In the genomic region with DNA sequence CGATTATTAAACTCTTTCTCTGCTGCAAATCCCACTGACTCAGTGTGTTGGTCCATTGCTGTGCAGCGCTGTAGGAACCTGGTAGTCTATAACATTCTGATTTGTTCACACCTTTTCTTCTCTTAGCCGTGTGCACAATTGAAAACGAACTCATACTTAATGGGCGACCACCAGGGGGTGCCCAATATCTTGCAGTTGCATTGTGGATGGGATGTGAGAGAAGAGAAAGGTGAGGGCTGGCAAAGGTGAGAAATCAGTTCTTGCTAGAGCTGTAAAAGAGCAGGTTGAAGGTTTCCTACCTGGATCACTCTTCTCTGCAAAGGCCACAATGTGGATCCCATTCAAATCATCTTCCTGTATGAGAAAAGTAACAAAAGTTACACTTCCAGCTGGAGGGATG, we compare ENCODE assay signal across 9 cellular contexts. TPM values are rescaled to one million over a fixed set of nuclear protein-coding genes. Genes with fewer than 3 reads are reported as not detected.
DNase-seq lines count a peak whose midpoint lies in the region; TF ChIP-seq lines count a peak whose summit lies in the region.
"Had no signal": no experiment of that assay in that cellular context is flagged by ENCODE, and none has a peak within 500 bp of the region (broad histone marks: within the 10 kb centered on the region; RNA-seq: fewer than 3 reads in every experiment).

No MANE protein-coding gene starts in this region.

- WGBS in endodermal cell (ENCODE audit: insufficient coverage in 1 of 2, insufficient read length in 1 of 2), 2 experiments = 61 to 88% methylated on average over 2 to 5 of the region's 5 CpGs

- H3K9me3 Mint-ChIP-seq in endodermal cell (peaks cover 7% of the 10 kb centered on the region), neural progenitor cell (no peaks in the 10 kb centered on the region)
- H3K9me3 Mint-ChIP-seq: dendritic cell treated with granulocyte-macrophage colony-stimulating factor and Interleukin-4, amounts not matched to agents 40 ng/mL and 50 ng/mL, for 4 days had no signal

- CTCF ChIA-PET in A673 (lab: Charles Lee) = interaction anchor here (1.1 kb wide), 1 partner anchor 47 kb away, joined by 3 read pairs; no protein-coding TSS in a partner anchor

- H3K4me1 Mint-ChIP-seq in endodermal cell (peaks cover 18% of the 10 kb centered on the region), neural progenitor cell (peaks cover 5% of the 10 kb centered on the region)

- H3K9me3 ChIP-seq in A673 (ENCODE audit: low read depth, low read length, poor library complexity, severe bottlenecking) (no peaks in the 10 kb centered on the region), endodermal cell (ENCODE audit: control insufficient read depth, low read length) (peaks cover 3% of the 10 kb centered on the region), neural progenitor cell (ENCODE audit: low read depth) (no peaks in the 10 kb centered on the region)

- peak; percentile 66 for TF ChIP-seq CTCF in A673 (conservative IDR thresholded peaks at IDR 0.05; ENCODE audit: low read depth, low read length)
- peak; percentile 58 for TF ChIP-seq CTCF in GM10266 (IDR thresholded peaks at IDR 0.05; ENCODE audit: control insufficient read depth, insufficient read depth, low read depth, missing control alignments)
- TF ChIP-seq CTCF in endodermal cell (conservative IDR thresholded peaks at IDR 0.05) = peak; percentile 78
- TF ChIP-seq CTCF in neural progenitor cell (IDR thresholded peaks at IDR 0.05) = peak; percentile 60

- H3K4me2 ChIP-seq in neural progenitor cell = no peak overlapping the region

- H3K4me3 ChIP-seq in A673 (ENCODE audit: low read depth, low read length, poor library complexity, severe bottlenecking) = no peak overlapping the region
- no peak overlapping the region for H3K4me3 ChIP-seq in endodermal cell (ENCODE audit: low read length)
- no peak overlapping the region for H3K4me3 ChIP-seq in neural progenitor cell

- BruUV-seq in A673 (replicated peaks; lab: Mats Ljungman, UMichigan) = no TSS peak

- H3K9ac ChIP-seq in endodermal cell (ENCODE audit: extremely low read depth, low read length, poor library complexity, severe bottlenecking) (no peak overlapping the region), neural progenitor cell (no peak overlapping the region)

- H3K27me3 Mint-ChIP-seq in endodermal cell (ENCODE audit: insufficient read depth) (peaks cover 6% of the 10 kb centered on the region), neural progenitor cell (ENCODE audit: insufficient read depth, low read depth) (peaks cover 2% of the 10 kb centered on the region)
- H3K27me3 Mint-ChIP-seq: dendritic cell treated with granulocyte-macrophage colony-stimulating factor and Interleukin-4, amounts not matched to agents 40 ng/mL and 50 ng/mL, for 4 days had no signal

- H4K20me1 ChIP-seq in neural progenitor cell (ENCODE audit: low read depth) = no peaks in the 10 kb centered on the region

- no peaks in the 10 kb centered on the region for H3K4me1 ChIP-seq in A673 (ENCODE audit: insufficient read depth, low read length, poor library complexity, severe bottlenecking)
- H3K4me1 ChIP-seq in endodermal cell (ENCODE audit: control insufficient read depth, insufficient read depth, low read length) = peaks cover 10% of the 10 kb centered on the region
- H3K4me1 ChIP-seq in neural progenitor cell = no peaks in the 10 kb centered on the region

- H3K36me3 Mint-ChIP-seq in endodermal cell (ENCODE audit: low read depth) (no peaks in the 10 kb centered on the region), neural progenitor cell (no peaks in the 10 kb centered on the region)

- H3K4me3 Mint-ChIP-seq in endodermal cell (no peak overlapping the region), neural progenitor cell (no peak overlapping the region)
- H3K4me3 Mint-ChIP-seq: dendritic cell treated with granulocyte-macrophage colony-stimulating factor and Interleukin-4, amounts not matched to agents 40 ng/mL and 50 ng/mL, for 4 days had no signal

- H3K27me3 ChIP-seq in A673 (replicated peaks; ENCODE audit: insufficient read depth, low read depth, low read length, poor library complexity) (no peaks in the 10 kb centered on the region), endodermal cell (ENCODE audit: control insufficient read depth, insufficient read depth, low read length, poor library complexity, severe bottlenecking) (no peaks in the 10 kb centered on the region), neural progenitor cell (no peaks in the 10 kb centered on the region)

- no peak overlapping the region for H3K27ac ChIP-seq in A673 (ENCODE audit: low read depth, low read length, poor library complexity, severe bottlenecking)
- H3K27ac ChIP-seq in endodermal cell (ENCODE audit: low read depth, low read length) = no peak overlapping the region
- no peak overlapping the region for H3K27ac ChIP-seq in neural progenitor cell

- no peaks in the 10 kb centered on the region for H3K79me2 ChIP-seq in neural progenitor cell (ENCODE audit: low read depth)

- DNase-seq in A673 (ENCODE audit: low spot score) (peak; percentile 23), GM10266 (ENCODE audit: extremely low spot score) (peak; percentile 17), OCI-M1 (lab: John Stamatoyannopoulos, UW) (peak; percentile 46), endodermal cell (peak; percentile 82), neural progenitor cell (ENCODE audit: low spot score) (peak; percentile 68), NCI-H510A treated with DMSO at 0.1 percent for 48 hours (lab: John Stamatoyannopoulos, UW) (no peak), A172 (ENCODE audit: low spot score) (no peak), AG20443 (ENCODE audit: low spot score) (no peak)

- H3K27ac Mint-ChIP-seq in endodermal cell (no peak overlapping the region), neural progenitor cell (no peak overlapping the region)
- H3K27ac Mint-ChIP-seq: dendritic cell treated with granulocyte-macrophage colony-stimulating factor and Interleukin-4, amounts not matched to agents 40 ng/mL and 50 ng/mL, for 4 days had no signal

- no peaks in the 10 kb centered on the region for H3F3A ChIP-seq in neural progenitor cell (ENCODE audit: low read depth)

- no peak overlapping the region for H2AFZ ChIP-seq in neural progenitor cell (replicated peaks)

- intact Hi-C loops in A673 (cut with micrococcal nuclease; ENCODE audit: unreplicated experiment) = loop anchor here (1.0 to 5.0 kb wide), 2 partner anchors 55 to 265 kb away; no protein-coding TSS in a partner anchor

- H3K36me3 ChIP-seq in A673 (ENCODE audit: insufficient read depth, low read length, poor library complexity, severe bottlenecking) (no peaks in the 10 kb centered on the region), endodermal cell (ENCODE audit: control insufficient read depth, insufficient read depth, low read length) (no peaks in the 10 kb centered on the region), neural progenitor cell (no peaks in the 10 kb centered on the region)

- POLR2A ChIA-PET in A673 (lab: Charles Lee; ENCODE audit: low non-redundant PET) = no interaction called here

RNA-seq across cellular contexts. Expression of gene CASQ2, which starts 51.0 kb away (rescaled TPM):
- total RNA-seq in A673 (2021) (0.15 and 0.52 TPM in 2 replicates), endodermal cell (not detected), neural progenitor cell (ENCODE audit: low replicate concordance) (not detected in 2 replicates)
- polyA plus RNA-seq in endodermal cell (2013, experiment 1 of 2) = 0.82 TPM
- 0.99 TPM for polyA plus RNA-seq in endodermal cell (2013, experiment 2 of 2)
- total RNA-seq in A172 (2014; rRNA removed; shearing (Covaris generic)) = not detected in 2 replicates

Comparison
In these comparisons a context has a peak if more than half of its experiments do, and no peak if none do; other contexts are left out.
1. DNase-seq: peak in A673 (single experiment), GM10266 (single experiment), OCI-M1 (single experiment), endodermal cell (single experiment) and neural progenitor cell (single experiment); none in NCI-H510A treated with DMSO at 0.1 percent for 48 hours (single experiment), A172 (single experiment) and AG20443 (single experiment).
2. Peak in every context shown above with its lines, with median percentiles within 50 percentile points of each other: CTCF ChIP-seq.